In the genomic region with DNA sequence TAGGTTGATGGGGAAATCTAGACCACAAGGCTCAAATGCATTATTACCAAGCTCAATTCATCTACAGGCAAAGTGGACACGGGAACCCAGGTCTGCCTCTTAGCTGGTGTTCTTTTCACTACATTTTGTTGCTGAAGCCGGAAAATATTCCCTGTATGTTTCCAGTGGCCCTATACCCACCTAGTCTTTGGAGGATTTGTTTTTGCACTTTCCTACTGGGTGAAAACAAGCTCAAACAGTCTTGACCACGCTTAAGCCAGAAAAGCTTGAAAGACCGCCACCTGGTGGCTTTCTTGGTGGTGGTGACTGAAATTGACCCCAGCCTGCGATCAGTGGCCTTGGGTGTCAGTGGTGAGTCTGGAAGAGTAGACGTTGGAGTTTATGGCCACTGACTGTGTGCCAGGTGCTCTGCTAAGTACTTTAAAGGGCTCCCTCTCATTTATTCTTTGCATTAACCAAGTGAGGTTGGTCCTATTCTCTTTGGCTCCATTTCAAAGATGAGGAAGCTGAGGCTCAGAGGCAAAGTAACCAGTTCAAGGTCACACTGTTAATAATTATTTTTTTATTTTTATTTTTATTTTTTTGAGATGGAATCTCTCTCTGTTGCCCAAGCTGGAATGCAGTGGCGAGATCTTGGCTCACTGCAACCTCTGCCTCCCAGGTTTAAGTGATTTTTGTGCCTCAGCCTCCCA, we compare ENCODE assay signal across 9 cellular contexts. TPM values are rescaled to one million over a fixed set of nuclear protein-coding genes. Genes with fewer than 3 reads are reported as not detected.
DNase-seq lines count a peak whose midpoint lies in the region; ATAC-seq and TF ChIP-seq lines count a peak whose summit lies in the region.
"Had no signal": no experiment of that assay in that cellular context is flagged by ENCODE, and none has a peak within 500 bp of the region (broad histone marks: within the 10 kb centered on the region; RNA-seq: fewer than 3 reads in every experiment).

No MANE protein-coding gene starts in this region.

- H4K20me1 ChIP-seq in GM23338 (replicated peaks; ENCODE audit: insufficient read depth), result no peaks in the 10 kb centered on the region; the same call in 1 of the 2 replicates

- no peaks in the 10 kb centered on the region for H3K9me2 ChIP-seq in GM23338 (ENCODE audit: insufficient read depth)

- H3K79me2 ChIP-seq in GM23338 (replicated peaks; ENCODE audit: insufficient read depth), result no peaks in the 10 kb centered on the region

- H3K4me1 Mint-ChIP-seq in CD8-positive, alpha-beta T cell (ENCODE audit: low read depth), result peaks cover 4% of the 10 kb centered on the region
- H3K4me1 Mint-ChIP-seq in GM23338, result peaks cover 15% of the 10 kb centered on the region
- peaks cover 6% of the 10 kb centered on the region for H3K4me1 Mint-ChIP-seq in activated T-helper 17 cell treated with anti-CD3 and anti-CD28 coated beads, Interleukin-2, amount 50 U/mL, for 72 hours

- H3K9me3 Mint-ChIP-seq in CD8-positive, alpha-beta T cell, result no peaks in the 10 kb centered on the region
- no peaks in the 10 kb centered on the region for H3K9me3 Mint-ChIP-seq in GM23338
- no peaks in the 10 kb centered on the region for H3K9me3 Mint-ChIP-seq in activated T-helper 17 cell treated with anti-CD3 and anti-CD28 coated beads, Interleukin-2, amount 50 U/mL, for 72 hours

- peaks cover 11% of the 10 kb centered on the region for H3K27me3 ChIP-seq in CD8-positive, alpha-beta T cell (ENCODE audit: insufficient read depth, low read length)
- H3K27me3 ChIP-seq in GM23338 (ENCODE audit: insufficient read depth), result peaks cover 40% of the 10 kb centered on the region
- peaks cover 91% of the 10 kb centered on the region for H3K27me3 ChIP-seq in gastroesophageal sphincter

- DNase-seq in CD8-positive, alpha-beta T cell, result peak in 6 of 7 experiments; percentile 13 to 54 (median 26)
- DNase-seq in GM23338 (ENCODE audit: low spot score), result peak; percentile 89
- DNase-seq in NCI-H82 treated with DMSO at 0.1 percent for 48 hours (lab: John Stamatoyannopoulos, UW; ENCODE audit: unreplicated experiment), result peak; percentile 23
- DNase-seq in pons (ENCODE audit: low spot score), result peak; percentile 88
- DNase-seq in NCI-H128 (lab: John Stamatoyannopoulos, UW; ENCODE audit: unreplicated experiment), result no peak

- H3K4me3 Mint-ChIP-seq in CD8-positive, alpha-beta T cell, result no peak overlapping the region
- H3K4me3 Mint-ChIP-seq in GM23338, result no peak overlapping the region
- H3K4me3 Mint-ChIP-seq in activated T-helper 17 cell treated with anti-CD3 and anti-CD28 coated beads, Interleukin-2, amount 50 U/mL, for 72 hours, result no peak overlapping the region

- CTCF ChIA-PET in CD8-positive, alpha-beta T cell (lab: Charles Lee), result interaction anchor here (0.8 to 4.3 kb wide), 10 partner anchors 10 to 340 kb away, joined by 3 to 34 read pairs (median 4); no protein-coding TSS in a partner anchor

- no peaks in the 10 kb centered on the region for H3F3A ChIP-seq in GM23338 (replicated peaks; ENCODE audit: low read depth)

- TF ChIP-seq POLR2A in gastroesophageal sphincter (IDR thresholded peaks at IDR 0.05), result no peak

- H3K4me1 ChIP-seq in CD8-positive, alpha-beta T cell (ENCODE audit: insufficient read depth, low read length), result peaks cover 6% of the 10 kb centered on the region
- H3K4me1 ChIP-seq in GM23338 (ENCODE audit: insufficient read depth), result peaks cover 6% of the 10 kb centered on the region; the same call in 1 of the 2 replicates
- no peaks in the 10 kb centered on the region for H3K4me1 ChIP-seq in gastroesophageal sphincter

- no peak overlapping the region for H3K27ac ChIP-seq in CD8-positive, alpha-beta T cell (ENCODE audit: low read depth, low read length)
- H3K27ac ChIP-seq in GM23338 (ENCODE audit: low read depth) (no peak overlapping the region), gastroesophageal sphincter (no peak overlapping the region)
- H3K27ac ChIP-seq: SK-N-MC had no signal

- H3K9me3 ChIP-seq in CD8-positive, alpha-beta T cell (ENCODE audit: low read length), result no peaks in the 10 kb centered on the region
- H3K9me3 ChIP-seq in gastroesophageal sphincter, result no peaks in the 10 kb centered on the region

- TF ChIP-seq EP300 in gastroesophageal sphincter (IDR thresholded peaks at IDR 0.05), result no peak

- POLR2A ChIA-PET in CD8-positive, alpha-beta T cell (lab: Charles Lee), result no interaction called here

- ATAC-seq in CD8-positive, alpha-beta T cell, result no peak
- ATAC-seq in GM23338 (peak; percentile 65), gastroesophageal sphincter (peak; percentile 55), GM21737 (IDR thresholded peaks at IDR 0.05; ENCODE audit: unreplicated experiment) (no peak)
- peak; percentile 45 for ATAC-seq in activated T-helper 17 cell treated with anti-CD3 and anti-CD28 coated beads, Interleukin-2, amount 50 U/mL, for 72 hours (replicated peaks)

- no peak overlapping the region for H3K27ac Mint-ChIP-seq in CD8-positive, alpha-beta T cell
- no peak overlapping the region for H3K27ac Mint-ChIP-seq in GM23338
- no peak overlapping the region for H3K27ac Mint-ChIP-seq in activated T-helper 17 cell treated with anti-CD3 and anti-CD28 coated beads, Interleukin-2, amount 50 U/mL, for 72 hours

- peaks cover 60% of the 10 kb centered on the region for H3K27me3 Mint-ChIP-seq in CD8-positive, alpha-beta T cell (ENCODE audit: low read depth)
- H3K27me3 Mint-ChIP-seq in GM23338 (ENCODE audit: insufficient read depth, low read depth, poor library complexity), result peaks cover 11% of the 10 kb centered on the region
- peaks cover 51% of the 10 kb centered on the region for H3K27me3 Mint-ChIP-seq in activated T-helper 17 cell treated with anti-CD3 and anti-CD28 coated beads, Interleukin-2, amount 50 U/mL, for 72 hours

- H3K36me3 Mint-ChIP-seq in CD8-positive, alpha-beta T cell, result no peaks in the 10 kb centered on the region
- H3K36me3 Mint-ChIP-seq in GM23338 (ENCODE audit: low read depth), result no peaks in the 10 kb centered on the region
- no peaks in the 10 kb centered on the region for H3K36me3 Mint-ChIP-seq in activated T-helper 17 cell treated with anti-CD3 and anti-CD28 coated beads, Interleukin-2, amount 50 U/mL, for 72 hours (ENCODE audit: low read depth)

- H2AFZ ChIP-seq in GM23338, result no peak overlapping the region

- no peak overlapping the region for H3K4me2 ChIP-seq in GM23338

- H3K36me3 ChIP-seq in CD8-positive, alpha-beta T cell (ENCODE audit: insufficient read depth, low read length), result no peaks in the 10 kb centered on the region
- H3K36me3 ChIP-seq in GM23338 (ENCODE audit: insufficient read depth), result no peaks in the 10 kb centered on the region
- H3K36me3 ChIP-seq in gastroesophageal sphincter, result no peaks in the 10 kb centered on the region

- intact Hi-C loops in CD8-positive, alpha-beta T cell (cut with DNase I, micrococcal nuclease), result loop anchor here in 1 of 2 experiments (1.0 to 10.0 kb wide), 3 partner anchors 127 to 367 kb away; no protein-coding TSS in a partner anchor

- WGBS in gastroesophageal sphincter (ENCODE audit: low coverage in 1 of 2), 2 donors, result 16 to 19% methylated on average over 5 to 7 of the region's 7 CpGs

- TF ChIP-seq CTCF in CD8-positive, alpha-beta T cell (IDR thresholded peaks at IDR 0.05), result no peak
- TF ChIP-seq CTCF in GM23338 (conservative IDR thresholded peaks at IDR 0.05; ENCODE audit: low read depth in 2 of 2), result peak; percentile 88 to 91
- peak in 3 of 4 experiments; percentile 45 to 82 (median 58) for TF ChIP-seq CTCF in gastroesophageal sphincter (IDR thresholded peaks at IDR 0.05)

- no peak overlapping the region for H3K4me3 ChIP-seq in CD8-positive, alpha-beta T cell (ENCODE audit: low read depth, low read length)
- H3K4me3 ChIP-seq in GM23338 (no peak overlapping the region), gastroesophageal sphincter (no peak overlapping the region)
- H3K4me3 ChIP-seq: SK-N-MC had no signal

TF ChIP-seq in GM23338, 12 proteins besides CTCF, POLR2A, EP300 and RAD21 (continues in another document):
- TF ChIP-seq, protein P1, sequence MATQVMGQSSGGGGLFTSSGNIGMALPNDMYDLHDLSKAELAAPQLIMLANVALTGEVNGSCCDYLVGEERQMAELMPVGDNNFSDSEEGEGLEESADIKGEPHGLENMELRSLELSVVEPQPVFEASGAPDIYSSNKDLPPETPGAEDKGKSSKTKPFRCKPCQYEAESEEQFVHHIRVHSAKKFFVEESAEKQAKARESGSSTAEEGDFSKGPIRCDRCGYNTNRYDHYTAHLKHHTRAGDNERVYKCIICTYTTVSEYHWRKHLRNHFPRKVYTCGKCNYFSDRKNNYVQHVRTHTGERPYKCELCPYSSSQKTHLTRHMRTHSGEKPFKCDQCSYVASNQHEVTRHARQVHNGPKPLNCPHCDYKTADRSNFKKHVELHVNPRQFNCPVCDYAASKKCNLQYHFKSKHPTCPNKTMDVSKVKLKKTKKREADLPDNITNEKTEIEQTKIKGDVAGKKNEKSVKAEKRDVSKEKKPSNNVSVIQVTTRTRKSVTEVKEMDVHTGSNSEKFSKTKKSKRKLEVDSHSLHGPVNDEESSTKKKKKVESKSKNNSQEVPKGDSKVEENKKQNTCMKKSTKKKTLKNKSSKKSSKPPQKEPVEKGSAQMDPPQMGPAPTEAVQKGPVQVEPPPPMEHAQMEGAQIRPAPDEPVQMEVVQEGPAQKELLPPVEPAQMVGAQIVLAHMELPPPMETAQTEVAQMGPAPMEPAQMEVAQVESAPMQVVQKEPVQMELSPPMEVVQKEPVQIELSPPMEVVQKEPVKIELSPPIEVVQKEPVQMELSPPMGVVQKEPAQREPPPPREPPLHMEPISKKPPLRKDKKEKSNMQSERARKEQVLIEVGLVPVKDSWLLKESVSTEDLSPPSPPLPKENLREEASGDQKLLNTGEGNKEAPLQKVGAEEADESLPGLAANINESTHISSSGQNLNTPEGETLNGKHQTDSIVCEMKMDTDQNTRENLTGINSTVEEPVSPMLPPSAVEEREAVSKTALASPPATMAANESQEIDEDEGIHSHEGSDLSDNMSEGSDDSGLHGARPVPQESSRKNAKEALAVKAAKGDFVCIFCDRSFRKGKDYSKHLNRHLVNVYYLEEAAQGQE (IDR thresholded peaks at IDR 0.05; ENCODE audit: unreplicated experiment), result peak; percentile 19
- no peak for TF ChIP-seq JUNB (IDR thresholded peaks at IDR 0.05; ENCODE audit: unreplicated experiment)
- TF ChIP-seq, protein P2, sequence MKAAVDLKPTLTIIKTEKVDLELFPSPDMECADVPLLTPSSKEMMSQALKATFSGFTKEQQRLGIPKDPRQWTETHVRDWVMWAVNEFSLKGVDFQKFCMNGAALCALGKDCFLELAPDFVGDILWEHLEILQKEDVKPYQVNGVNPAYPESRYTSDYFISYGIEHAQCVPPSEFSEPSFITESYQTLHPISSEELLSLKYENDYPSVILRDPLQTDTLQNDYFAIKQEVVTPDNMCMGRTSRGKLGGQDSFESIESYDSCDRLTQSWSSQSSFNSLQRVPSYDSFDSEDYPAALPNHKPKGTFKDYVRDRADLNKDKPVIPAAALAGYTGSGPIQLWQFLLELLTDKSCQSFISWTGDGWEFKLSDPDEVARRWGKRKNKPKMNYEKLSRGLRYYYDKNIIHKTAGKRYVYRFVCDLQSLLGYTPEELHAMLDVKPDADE (IDR thresholded peaks at IDR 0.05), result no peak

RNA-seq across cellular contexts. Expression of gene CRTAC1, which starts 11.1 kb away (rescaled TPM):
- total RNA-seq in CD8-positive, alpha-beta T cell, result not detected
- 0.74 and 1.2 TPM in 2 replicates for total RNA-seq in GM23338 (2014; rRNA removed; shearing (Covaris generic))
- 0.47 and 0.63 TPM in 2 replicates for polyA plus RNA-seq in GM23338 (2016; fragmentation: Nextera tagmentation; extraction: Ambion mirVana)
- not detected for total RNA-seq in activated T-helper 17 cell treated with anti-CD3 and anti-CD28 coated beads, Interleukin-2, amount 50 U/mL, for 72 hours
- 1 to 10 TPM; 1.2 to 5.7 (median 1.7) TPM for total RNA-seq in gastroesophageal sphincter

Comparison
In these comparisons a context has a peak if more than half of its experiments do, and no peak if none do; other contexts are left out.
1. ATAC-seq: peak in GM23338 (single experiment), activated T-helper 17 cell treated with anti-CD3 and anti-CD28 coated beads, Interleukin-2, amount 50 U/mL, for 72 hours (single experiment) and gastroesophageal sphincter (single experiment); none in CD8-positive, alpha-beta T cell (single experiment) and GM21737 (single experiment).